1 cellular context compared by ENCODE assay signal in genomic region chr2:26187537-26188104, GRCh38.
TF ChIP-seq lines count a peak whose summit lies in the region.

No MANE protein-coding gene starts in this region.

TF ChIP-seq in HEK293, 187 proteins besides CTCF, POLR2A, EP300 and RAD21 (continued from another document):
- peak; percentile 68 for TF ChIP-seq ZIC2 (tag by site-specific recombination; IDR thresholded peaks at IDR 0.05)
